In genomic region chr1:154329152-154329521, GRCh38 we compare ENCODE assay signal across 8 cellular contexts. TPM values are rescaled to one million over a fixed set of nuclear protein-coding genes. Genes with fewer than 3 reads are reported as not detected.
A peak's percentile ranks its signal among the peaks of the same experiment; 100 is the strongest.
DNase-seq lines count a peak whose midpoint lies in the region; ATAC-seq and TF ChIP-seq lines count a peak whose summit lies in the region.

No MANE protein-coding gene starts in this region.

- TF ChIP-seq CTCF in left lung (IDR thresholded peaks at IDR 0.05): no peak
- peak; percentile 47 for TF ChIP-seq CTCF in type B pancreatic cell (conservative IDR thresholded peaks at IDR 0.05)

- no peaks in the 10 kb centered on the region for H3K9me3 ChIP-seq in adipocyte (ENCODE audit: control insufficient read depth, low read length)
- H3K9me3 ChIP-seq in left lung: no peaks in the 10 kb centered on the region

- peak overlapping the region; percentile 100 for H3K9ac ChIP-seq in adipocyte (ENCODE audit: low read length)

- H3K36me3 Mint-ChIP-seq in activated naive CD4-positive, alpha-beta T cell treated with anti-CD3 and anti-CD28 coated beads, Interleukin-2, amount 10 ng/mL, durations not matched to agents 7 days and 5 days: peaks cover 46% of the 10 kb centered on the region
- peaks cover 4% of the 10 kb centered on the region for H3K36me3 Mint-ChIP-seq in type B pancreatic cell

- H3K4me1 ChIP-seq in adipocyte (ENCODE audit: control insufficient read depth, insufficient read depth, low read length) (peaks cover 28% of the 10 kb centered on the region), left lung (peaks cover 23 to 60% of the 10 kb centered on the region in 2 donors)

- H3K4me1 Mint-ChIP-seq in activated naive CD4-positive, alpha-beta T cell treated with anti-CD3 and anti-CD28 coated beads, Interleukin-2, amount 10 ng/mL, durations not matched to agents 7 days and 5 days: peaks cover 78% of the 10 kb centered on the region
- H3K4me1 Mint-ChIP-seq in type B pancreatic cell (ENCODE audit: unreplicated experiment): peaks cover 34% of the 10 kb centered on the region

- H3K27ac Mint-ChIP-seq in activated naive CD4-positive, alpha-beta T cell treated with anti-CD3 and anti-CD28 coated beads, Interleukin-2, amount 10 ng/mL, durations not matched to agents 7 days and 5 days: peak overlapping the region; percentile 90
- no peak overlapping the region for H3K27ac Mint-ChIP-seq in type B pancreatic cell

- peak overlapping the region in 1 of 2 donors; percentile 20 for H3K27ac ChIP-seq in left lung

- CTCF ChIA-PET in activated naive CD4-positive, alpha-beta T cell treated with anti-CD3 and anti-CD28 coated beads, Interleukin-2, amount 10 ng/mL, durations not matched to agents 7 days and 5 days (lab: Charles Lee): interaction anchor here (0.8 to 3.3 kb wide), 6 partner anchors 14 to 148 kb away, joined by 3 to 14 read pairs (median 6); no protein-coding TSS in a partner anchor

- TF ChIP-seq POLR2A in GM18505 (IDR thresholded peaks at IDR 0.05; ENCODE audit: borderline replicate concordance, extremely low read depth, insufficient read depth, insufficient read length): no peak

- H3K27me3 ChIP-seq in adipocyte (replicated peaks; ENCODE audit: control insufficient read depth, insufficient read depth, low read length) (no peaks in the 10 kb centered on the region), left lung (peaks cover 0 to 51% of the 10 kb centered on the region in 2 donors)

- no peak for ATAC-seq in left lung
- ATAC-seq in GM18505 (IDR thresholded peaks at IDR 0.05; ENCODE audit: unreplicated experiment): no peak

- intact Hi-C loops in left lung (cut with DNase I): no loop called here

- H3K9me3 Mint-ChIP-seq in activated naive CD4-positive, alpha-beta T cell treated with anti-CD3 and anti-CD28 coated beads, Interleukin-2, amount 10 ng/mL, durations not matched to agents 7 days and 5 days: no peaks in the 10 kb centered on the region
- H3K9me3 Mint-ChIP-seq in type B pancreatic cell: no peaks in the 10 kb centered on the region

- H3K4me3 ChIP-seq in adipocyte (ENCODE audit: low read length) (peak overlapping the region; percentile 76), left lung (peak overlapping the region; percentile 25 to 41)

- DNase-seq in activated naive CD4-positive, alpha-beta T cell treated with anti-CD3 and anti-CD28 coated beads, Interleukin-2, amount 10 ng/mL, durations not matched to agents 7 days and 5 days: no peak
- DNase-seq in activated naive CD4-positive, alpha-beta T cell (lab: John Stamatoyannopoulos, UW): no peak
- DNase-seq in adipocyte (ENCODE audit: low read depth) (peak; percentile 27), left lung (no peak), type B pancreatic cell (ENCODE audit: extremely low spot score, unreplicated experiment) (no peak), globus pallidus (ENCODE audit: low spot score) (no peak), Ammon's horn (ENCODE audit: low spot score) (no peak)

- peak overlapping the region; percentile 79 for H3K4me3 Mint-ChIP-seq in activated naive CD4-positive, alpha-beta T cell treated with anti-CD3 and anti-CD28 coated beads, Interleukin-2, amount 10 ng/mL, durations not matched to agents 7 days and 5 days
- H3K4me3 Mint-ChIP-seq in type B pancreatic cell: peak overlapping the region; percentile 75

- H3K36me3 ChIP-seq in adipocyte (ENCODE audit: control insufficient read depth, insufficient read depth, low read length, severe bottlenecking) (peaks cover 41% of the 10 kb centered on the region), left lung (peaks cover 0 to 19% of the 10 kb centered on the region in 2 donors)

- peaks cover 5% of the 10 kb centered on the region for H3K27me3 Mint-ChIP-seq in activated naive CD4-positive, alpha-beta T cell treated with anti-CD3 and anti-CD28 coated beads, Interleukin-2, amount 10 ng/mL, durations not matched to agents 7 days and 5 days
- peaks cover 10% of the 10 kb centered on the region for H3K27me3 Mint-ChIP-seq in type B pancreatic cell

RNA-seq across cellular contexts. Expression of gene ATP8B2, which starts 3.8 kb away (rescaled TPM):
- total RNA-seq in left lung: 10 to 100 TPM; 35.2 to 36.6 TPM
- total RNA-seq in type B pancreatic cell (ENCODE audit: low replicate concordance): 11.5 and 39.5 TPM in 2 replicates

RNA-seq across cellular contexts. Expression of gene AQP10, which starts 8.2 kb away (rescaled TPM):
- total RNA-seq in left lung (under 1 TPM; 0.20 to 0.34 TPM), type B pancreatic cell (ENCODE audit: low replicate concordance) (0.12 and 0.27 TPM in 2 replicates)

RNA-seq across cellular contexts. Expression of gene HAX1, which starts 56.7 kb away (rescaled TPM):
- 10 to 100 TPM; 71.6 to 82.6 TPM for total RNA-seq in left lung
- total RNA-seq in type B pancreatic cell (ENCODE audit: low replicate concordance): 62.2 and 70.0 TPM in 2 replicates
